10 cellular contexts compared by ENCODE assay signal in the genomic region with DNA sequence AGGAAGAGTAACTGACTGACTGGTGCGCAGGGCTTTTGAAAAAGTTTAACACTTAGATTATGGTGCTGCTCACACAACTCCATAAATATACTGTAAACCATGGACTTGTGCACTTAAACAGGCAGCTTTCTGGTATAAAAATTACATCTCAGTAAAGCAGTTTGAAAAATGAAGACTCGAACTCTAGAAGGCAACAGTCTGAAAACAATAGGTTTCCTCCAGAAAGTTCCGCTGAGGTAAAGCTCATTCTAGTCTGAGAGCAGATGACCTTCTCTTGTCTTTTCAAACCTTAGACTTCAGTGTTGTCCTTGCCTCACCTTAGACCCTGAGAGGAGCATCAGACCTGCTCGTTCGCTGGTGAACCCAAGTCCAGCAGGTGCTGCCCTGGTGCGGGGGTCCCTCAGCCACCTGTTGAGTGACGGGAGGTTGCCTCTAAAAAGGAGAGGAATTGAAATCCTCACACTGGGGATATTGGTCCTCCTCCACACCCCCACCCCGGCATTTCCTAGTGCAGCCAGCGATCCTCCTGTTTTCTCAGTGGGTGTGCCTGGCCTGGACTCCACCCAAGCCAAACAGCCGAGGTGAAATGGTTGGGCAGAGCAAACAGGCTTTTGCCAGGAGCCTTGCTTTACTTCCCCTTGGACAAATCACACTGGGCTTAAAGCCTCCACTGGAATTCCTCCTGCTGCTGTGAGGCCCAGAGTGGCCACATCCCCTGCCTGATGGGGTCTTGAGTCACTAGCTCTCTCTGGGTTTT. TPM values are rescaled to one million over a fixed set of nuclear protein-coding genes. Genes with fewer than 3 reads are reported as not detected.
DNase-seq lines count a peak whose midpoint lies in the region; ATAC-seq and TF ChIP-seq lines count a peak whose summit lies in the region.
"Had no signal": no experiment of that assay in that cellular context is flagged by ENCODE, and none has a peak within 500 bp of the region (broad histone marks: within the 10 kb centered on the region; RNA-seq: fewer than 3 reads in every experiment).

No MANE protein-coding gene starts in this region.

- H2BK5ac ChIP-seq in H9 (ENCODE audit: insufficient read length, low read length), result no peak overlapping the region

- H2BK20ac ChIP-seq in H9 (ENCODE audit: low read depth, low read length, poor library complexity, severe bottlenecking), result no peak overlapping the region

- H3K27ac ChIP-seq in HUES48 (ENCODE audit: low read depth, low read length) (peak overlapping the region; percentile 29), WERI-Rb-1 (peak overlapping the region; percentile 77), right atrium auricular region (peak overlapping the region; percentile 83 to 96), testis (peak overlapping the region in 1 of 2 donors; percentile 23), H9 (ENCODE audit: insufficient read length, low read depth, low read length) (no peak overlapping the region)

- TF ChIP-seq CTCF in WERI-Rb-1 (IDR thresholded peaks at IDR 0.05; ENCODE audit: low read depth, low read length), result no peak
- TF ChIP-seq CTCF in right atrium auricular region (IDR thresholded peaks at IDR 0.05), result no peak
- no peak for TF ChIP-seq CTCF in testis (IDR thresholded peaks at IDR 0.05)
- TF ChIP-seq CTCF in H9 (conservative IDR thresholded peaks at IDR 0.05), result no peak

- no peak overlapping the region for H3K27ac Mint-ChIP-seq in H9
- H3K27ac Mint-ChIP-seq in T-helper 2 cell treated with Interferon-gamma antibody and Interleukin-4, amounts not matched to agents 5 μg/mL and 100 μg/mL, for 36 hours, result no peak overlapping the region
- H3K27ac Mint-ChIP-seq: immature natural killer cell had no signal

- H3K23ac ChIP-seq in H9 (ENCODE audit: insufficient read length, low read depth, low read length), result no peak overlapping the region

- H3K79me1 ChIP-seq in H9 (ENCODE audit: insufficient read depth, low read depth, low read length, poor library complexity, severe bottlenecking), result no peaks in the 10 kb centered on the region

- no peak for TF ChIP-seq POLR2A in testis (IDR thresholded peaks at IDR 0.05)

- no peak overlapping the region for H3K4me3 ChIP-seq in HUES48 (ENCODE audit: low read depth, low read length)
- H3K4me3 ChIP-seq in WERI-Rb-1 (ENCODE audit: low read depth, low read length), result no peak overlapping the region
- no peak overlapping the region for H3K4me3 ChIP-seq in right atrium auricular region
- H3K4me3 ChIP-seq in testis, result no peak overlapping the region

- H3K23me2 ChIP-seq in H9 (ENCODE audit: insufficient read length, low read depth, low read length, poor library complexity, severe bottlenecking), result no peaks in the 10 kb centered on the region

- H3K27me3 Mint-ChIP-seq in H9 (ENCODE audit: low read depth), result peaks cover 2% of the 10 kb centered on the region; the same call in 1 of the 2 replicates
- H3K27me3 Mint-ChIP-seq in T-helper 2 cell treated with Interferon-gamma antibody and Interleukin-4, amounts not matched to agents 5 μg/mL and 100 μg/mL, for 36 hours (ENCODE audit: low read depth), result no peaks in the 10 kb centered on the region

- H2BK12ac ChIP-seq in H9 (ENCODE audit: insufficient read length, low read depth, low read length), result no peak overlapping the region

- H3T11ph ChIP-seq in H9 (ENCODE audit: low read length), result no peak overlapping the region

- H2AFZ ChIP-seq in H9 (ENCODE audit: low read length), result no peak overlapping the region

- intact Hi-C loops in testis (cut with DNase I; ENCODE audit: low total_unique reads), result no loop called here

- ATAC-seq in HG02798 (IDR thresholded peaks at IDR 0.05; ENCODE audit: poor library complexity, unreplicated experiment), result no peak

- H3K27me3 ChIP-seq in HUES48 (ENCODE audit: control insufficient read depth, insufficient read depth, low read length), result no peaks in the 10 kb centered on the region
- no peaks in the 10 kb centered on the region for H3K27me3 ChIP-seq in WERI-Rb-1 (ENCODE audit: insufficient read depth, low read depth, severe bottlenecking)
- no peaks in the 10 kb centered on the region for H3K27me3 ChIP-seq in right atrium auricular region
- H3K27me3 ChIP-seq in testis, result no peaks in the 10 kb centered on the region
- no peaks in the 10 kb centered on the region for H3K27me3 ChIP-seq in H9 (ENCODE audit: insufficient read depth, low read length)

- H2AK5ac ChIP-seq in H9 (ENCODE audit: insufficient read length, low read length), result no peak overlapping the region

- H4K5ac ChIP-seq in H9 (ENCODE audit: insufficient read length, low read depth, low read length), result no peak overlapping the region

- H3K36me3 Mint-ChIP-seq in H9 (ENCODE audit: insufficient read depth in 1 of 3, low read depth in 3 of 3), result no peaks in the 10 kb centered on the region
- no peaks in the 10 kb centered on the region for H3K36me3 Mint-ChIP-seq in T-helper 2 cell treated with Interferon-gamma antibody and Interleukin-4, amounts not matched to agents 5 μg/mL and 100 μg/mL, for 36 hours (ENCODE audit: low read depth)
- H3K36me3 Mint-ChIP-seq: immature natural killer cell had no signal

- no peak overlapping the region for H3K4me2 ChIP-seq in H9 (ENCODE audit: insufficient read depth, insufficient read length, low read length)

- H3K9me3 Mint-ChIP-seq in H9, result no peaks in the 10 kb centered on the region
- no peaks in the 10 kb centered on the region for H3K9me3 Mint-ChIP-seq in T-helper 2 cell treated with Interferon-gamma antibody and Interleukin-4, amounts not matched to agents 5 μg/mL and 100 μg/mL, for 36 hours

- H3K14ac ChIP-seq in H9 (ENCODE audit: insufficient read depth, low read length), result no peak overlapping the region

- no peaks in the 10 kb centered on the region for H4K20me1 ChIP-seq in H9 (ENCODE audit: control insufficient read depth, insufficient read depth, insufficient read length)

- DNase-seq in WERI-Rb-1, result no peak
- DNase-seq in right atrium auricular region (ENCODE audit: low spot score), result peak; percentile 90
- peak; percentile 59 for DNase-seq in testis
- no peak for DNase-seq in H9
- no peak for DNase-seq in T-helper 2 cell treated with Interferon-gamma antibody and Interleukin-4, amounts not matched to agents 5 μg/mL and 100 μg/mL, for 36 hours (ENCODE audit: low spot score)
- DNase-seq in NCI-H1694 (lab: John Stamatoyannopoulos, UW), result no peak
- DNase-seq: activated T-cell treated with anti-CD3 and anti-CD28 coated beads, Interleukin-2, amount 50 U/mL, for 48 hours; immature natural killer cell had no signal

- no peak overlapping the region for H3K56ac ChIP-seq in H9 (ENCODE audit: insufficient read length, low read depth, low read length)

- 59 to 69% methylated on average over 6 to 10 of the region's 10 CpGs for WGBS in testis, 2 donors
- WGBS in H9 (ENCODE audit: extremely low coverage, insufficient read length, low lambda C conversion rate), result no CpG with 5 or more reads among the region's 10 CpGs

- H2BK15ac ChIP-seq in H9 (ENCODE audit: low read depth, low read length), result no peak overlapping the region

- no peak overlapping the region for H3K18ac ChIP-seq in H9 (ENCODE audit: insufficient read length, low read depth, low read length)

- H3K4me1 ChIP-seq in HUES48 (ENCODE audit: control insufficient read depth, insufficient read depth, low read length) (no peaks in the 10 kb centered on the region), right atrium auricular region (peaks cover 0 to 61% of the 10 kb centered on the region in 2 donors), testis (peaks cover 2% of the 10 kb centered on the region), H9 (ENCODE audit: insufficient read depth, low read length) (no peaks in the 10 kb centered on the region)

- no peak overlapping the region for H4K91ac ChIP-seq in H9 (ENCODE audit: insufficient read length, low read depth, low read length)

- H3K36me3 ChIP-seq in HUES48 (ENCODE audit: control insufficient read depth, insufficient read depth, low read length) (no peaks in the 10 kb centered on the region), WERI-Rb-1 (no peaks in the 10 kb centered on the region), right atrium auricular region (no peaks in the 10 kb centered on the region), testis (ENCODE audit: low read depth, missing control alignments) (no peaks in the 10 kb centered on the region)

- H2BK120ac ChIP-seq in H9 (ENCODE audit: low read depth, low read length, poor library complexity, severe bottlenecking), result no peak overlapping the region

- H3K4me3 Mint-ChIP-seq in H9, result no peak overlapping the region
- H3K4me3 Mint-ChIP-seq in T-helper 2 cell treated with Interferon-gamma antibody and Interleukin-4, amounts not matched to agents 5 μg/mL and 100 μg/mL, for 36 hours, result no peak overlapping the region
- H3K4me3 Mint-ChIP-seq: immature natural killer cell had no signal

- no peak overlapping the region for H4K8ac ChIP-seq in H9 (replicated peaks; ENCODE audit: insufficient read length, low read depth, low read length)

- H3K79me2 ChIP-seq in H9 (ENCODE audit: insufficient read depth, low read length), result no peaks in the 10 kb centered on the region

- H3K4ac ChIP-seq in H9 (ENCODE audit: low read depth, low read length), result no peak overlapping the region

- H3K9me3 ChIP-seq in HUES48 (ENCODE audit: control insufficient read depth, insufficient read depth, low read length) (no peaks in the 10 kb centered on the region), WERI-Rb-1 (ENCODE audit: severe bottlenecking) (no peaks in the 10 kb centered on the region), right atrium auricular region (no peaks in the 10 kb centered on the region), testis (no peaks in the 10 kb centered on the region), H9 (ENCODE audit: control insufficient read depth, low read depth, low read length) (no peaks in the 10 kb centered on the region)

- H3K9ac ChIP-seq in HUES48 (ENCODE audit: low read depth, low read length) (no peak overlapping the region), H9 (ENCODE audit: extremely low read depth, insufficient read length, low read length) (no peak overlapping the region)

- H3K4me1 Mint-ChIP-seq in H9, result peaks cover 16 to 24% of the 10 kb centered on the region in 2 experiments
- peaks cover 6% of the 10 kb centered on the region for H3K4me1 Mint-ChIP-seq in T-helper 2 cell treated with Interferon-gamma antibody and Interleukin-4, amounts not matched to agents 5 μg/mL and 100 μg/mL, for 36 hours (ENCODE audit: low read depth)
- H3K4me1 Mint-ChIP-seq: immature natural killer cell had no signal

RNA-seq across cellular contexts. Expression of a gene that starts 14.7 kb away (rescaled TPM):
- total RNA-seq in right atrium auricular region (100 to 1,000 TPM; 145 to 174 TPM), testis (10 to 100 TPM; 91.5 TPM), H9 (2021) (46.9 TPM in 2 replicates)
- polyA plus RNA-seq in testis (ENCODE audit: insufficient read depth, low read depth, low replicate concordance), result 50.8 TPM

RNA-seq across cellular contexts. Expression of a gene that starts 37.7 kb away (rescaled TPM):
- 100 to 1,000 TPM in 1 of 2 donors, 10 to 100 TPM in 1; 75.9 to 116 TPM for total RNA-seq in right atrium auricular region
- total RNA-seq in testis, result 100 to 1,000 TPM; 157 to 204 TPM
- 80.7 TPM for polyA plus RNA-seq in testis (ENCODE audit: insufficient read depth, low read depth, low replicate concordance)
- 51.4 and 57.4 TPM in 2 replicates for total RNA-seq in H9 (2021)

Comparison
In these comparisons a context has a peak if more than half of its experiments do, and no peak if none do; other contexts are left out.
1. DNase-seq: peak in right atrium auricular region (single experiment) and testis (single experiment); none in WERI-Rb-1 (single experiment), H9 (single experiment), T-helper 2 cell treated with Interferon-gamma antibody and Interleukin-4, amounts not matched to agents 5 μg/mL and 100 μg/mL, for 36 hours (single experiment) and NCI-H1694 (single experiment).